ENCODE assay signal across 12 cellular contexts in genomic region chr4:22071749-22072148, GRCh38.
A peak's percentile ranks its signal among the peaks of the same experiment; 100 is the strongest.
DNase-seq lines count a peak whose midpoint lies in the region; ATAC-seq and TF ChIP-seq lines count a peak whose summit lies in the region.
"Had no signal": no experiment of that assay in that cellular context is flagged by ENCODE, and none has a peak within 500 bp of the region (broad histone marks: within the 10 kb centered on the region; RNA-seq: fewer than 3 reads in every experiment).

No MANE protein-coding gene starts in this region.

- no peak overlapping the region for H3K4me3 ChIP-seq in WERI-Rb-1 (ENCODE audit: low read depth, low read length)
- H3K4me3 ChIP-seq: body of pancreas, prostate gland had no signal

- H3K4me3 Mint-ChIP-seq in activated CD4-positive, alpha-beta memory T cell treated with anti-CD3 and anti-CD28 coated beads for 36 hours: no peak overlapping the region

- POLR2A ChIA-PET in activated CD4-positive, alpha-beta memory T cell treated with anti-CD3 and anti-CD28 coated beads for 36 hours (lab: Charles Lee): no interaction called here

- H3K36me3 ChIP-seq in WERI-Rb-1: no peaks in the 10 kb centered on the region
- H3K36me3 ChIP-seq: prostate gland had no signal

- no peak overlapping the region for H3K27ac Mint-ChIP-seq in activated CD4-positive, alpha-beta memory T cell treated with anti-CD3 and anti-CD28 coated beads for 36 hours

- CTCF ChIA-PET in activated CD4-positive, alpha-beta memory T cell treated with anti-CD3 and anti-CD28 coated beads for 36 hours (lab: Charles Lee): no interaction called here

- H3K9me3 ChIP-seq in WERI-Rb-1 (ENCODE audit: severe bottlenecking): peaks cover 2% of the 10 kb centered on the region
- H3K9me3 ChIP-seq: body of pancreas, prostate gland had no signal

- no peaks in the 10 kb centered on the region for H3K4me1 Mint-ChIP-seq in activated CD4-positive, alpha-beta memory T cell treated with anti-CD3 and anti-CD28 coated beads for 36 hours (ENCODE audit: low read depth)

- DNase-seq in HCEC 1CT (peak; percentile 34), iris pigment epithelial cell (ENCODE audit: low read depth) (peak; percentile 12), WERI-Rb-1 (no peak)
- no peak for DNase-seq in activated CD8-positive, alpha-beta memory T cell treated with anti-CD3 and anti-CD28 coated beads for 24 hours
- no peak for DNase-seq in activated CD4-positive, alpha-beta memory T cell treated with anti-CD3 and anti-CD28 coated beads for 36 hours
- DNase-seq: body of pancreas, left ventricle myocardium superior, Right ventricle myocardium superior had no signal

- H3K27me3 Mint-ChIP-seq in activated CD4-positive, alpha-beta memory T cell treated with anti-CD3 and anti-CD28 coated beads for 36 hours: no peaks in the 10 kb centered on the region

- H3K36me3 Mint-ChIP-seq in activated CD4-positive, alpha-beta memory T cell treated with anti-CD3 and anti-CD28 coated beads for 36 hours: no peaks in the 10 kb centered on the region

- peak; percentile 99 for ATAC-seq in GM18870 (IDR thresholded peaks at IDR 0.05; ENCODE audit: unreplicated experiment)
- peak; percentile 72 for ATAC-seq in HG03575 (IDR thresholded peaks at IDR 0.05; ENCODE audit: extremely low read depth, insufficient number of reproducible peaks, low FRiP score, unreplicated experiment)
- ATAC-seq in HG02973 (IDR thresholded peaks at IDR 0.05; ENCODE audit: unreplicated experiment): no peak
- ATAC-seq: body of pancreas, left ventricle myocardium superior had no signal

- intact Hi-C loops in activated CD4-positive, alpha-beta memory T cell treated with anti-CD3 and anti-CD28 coated beads for 36 hours (cut with micrococcal nuclease): no loop called here

- TF ChIP-seq CTCF in WERI-Rb-1 (IDR thresholded peaks at IDR 0.05; ENCODE audit: low read depth, low read length): no peak

- H3K27ac ChIP-seq in WERI-Rb-1: no peak overlapping the region
- H3K27ac ChIP-seq: body of pancreas, prostate gland had no signal

- no peaks in the 10 kb centered on the region for H3K27me3 ChIP-seq in WERI-Rb-1 (ENCODE audit: insufficient read depth, low read depth, severe bottlenecking)
- H3K27me3 ChIP-seq: body of pancreas had no signal

- peaks cover 32% of the 10 kb centered on the region for H3K9me3 Mint-ChIP-seq in activated CD4-positive, alpha-beta memory T cell treated with anti-CD3 and anti-CD28 coated beads for 36 hours

Comparison
In these comparisons a context has a peak if more than half of its experiments do, and no peak if none do; other contexts are left out.
1. DNase-seq: peak in HCEC 1CT (single experiment) and iris pigment epithelial cell (single experiment); none in activated CD8-positive, alpha-beta memory T cell treated with anti-CD3 and anti-CD28 coated beads for 24 hours (single experiment), activated CD4-positive, alpha-beta memory T cell treated with anti-CD3 and anti-CD28 coated beads for 36 hours (single experiment) and WERI-Rb-1 (single experiment).